Comparison of ENCODE assay signal across 8 cellular contexts in genomic region chr15:31353931-31354330, GRCh38. TPM values are rescaled to one million over a fixed set of nuclear protein-coding genes. Genes with fewer than 3 reads are reported as not detected.
DNase-seq lines count a peak whose midpoint lies in the region; ATAC-seq and TF ChIP-seq lines count a peak whose summit lies in the region.

No MANE protein-coding gene starts in this region.

- H3K27me3 Mint-ChIP-seq in activated T-cell treated with anti-CD3 and anti-CD28 coated beads, Interleukin-2, amount 50 U/mL, for 24 hours: no peaks in the 10 kb centered on the region
- no peaks in the 10 kb centered on the region for H3K27me3 Mint-ChIP-seq in activated T-cell treated with anti-CD3 and anti-CD28 coated beads, Interleukin-2, amount 50 U/mL, for 4 hours (ENCODE audit: low read depth)

- TF ChIP-seq CTCF in body of pancreas (IDR thresholded peaks at IDR 0.05) (no peak), lung (IDR thresholded peaks at IDR 0.05; ENCODE audit: control extremely low read depth, extremely low read depth) (no peak), upper lobe of left lung (IDR thresholded peaks at IDR 0.05) (no peak)

- peak in 1 of 3 donors; percentile 5 for TF ChIP-seq POLR2A in body of pancreas (IDR thresholded peaks at IDR 0.05)
- peak in 1 of 4 donors; percentile 15 for TF ChIP-seq POLR2A in upper lobe of left lung (IDR thresholded peaks at IDR 0.05)

- WGBS in body of pancreas, 2 donors: 23 to 34% methylated on average over 4 of the region's 4 CpGs
- 38 to 52% methylated on average over 4 of the region's 4 CpGs for WGBS in lung, 2 donors
- WGBS in upper lobe of left lung, 2 donors: 31 to 42% methylated on average over 2 to 4 of the region's 4 CpGs

- peak overlapping the region; percentile 98 for H3K27ac Mint-ChIP-seq in activated T-cell treated with anti-CD3 and anti-CD28 coated beads, Interleukin-2, amount 50 U/mL, for 24 hours

- H3K27ac ChIP-seq in body of pancreas: peak overlapping the region; percentile 86 to 97 (median 89)
- H3K27ac ChIP-seq in lung (ENCODE audit: low read depth in 1 of 2, low read length in 1 of 2): peak overlapping the region; percentile 91 to 95
- peak overlapping the region; percentile 88 to 99 (median 95) for H3K27ac ChIP-seq in upper lobe of left lung

- ATAC-seq in body of pancreas (no peak), lung (ENCODE audit: insufficient read depth, low FRiP score) (no peak), upper lobe of left lung (ENCODE audit: low FRiP score in 2 of 2) (peak; percentile 29 to 35)
- ATAC-seq in activated T-cell treated with anti-CD3 and anti-CD28 coated beads, Interleukin-2, amount 50 U/mL, for 4 hours: no peak

- DNase-seq in activated T-cell treated with anti-CD3 and anti-CD28 coated beads, Interleukin-2, amount 50 U/mL, for 24 hours: no peak
- DNase-seq in activated T-cell treated with anti-CD3 and anti-CD28 coated beads, Interleukin-2, amount 50 U/mL, for 1 hour: no peak
- DNase-seq in body of pancreas (peak; percentile 31 to 42 (median 38)), lung (ENCODE audit: low spot score) (no peak), upper lobe of left lung (no peak), NCI-H526 treated with DMSO at 0.1 percent for 48 hours (lab: John Stamatoyannopoulos, UW) (no peak), NCI-H2029 treated with DMSO at 0.1 percent for 48 hours (lab: John Stamatoyannopoulos, UW) (no peak)
- DNase-seq in activated T-cell treated with anti-CD3 and anti-CD28 coated beads, Interleukin-2, amount 50 U/mL, for 4 hours: no peak

- peaks cover 97% of the 10 kb centered on the region for H3K4me1 Mint-ChIP-seq in activated T-cell treated with anti-CD3 and anti-CD28 coated beads, Interleukin-2, amount 50 U/mL, for 24 hours (ENCODE audit: low read depth)
- H3K4me1 Mint-ChIP-seq in activated T-cell treated with anti-CD3 and anti-CD28 coated beads, Interleukin-2, amount 50 U/mL, for 4 hours (ENCODE audit: low read depth): peaks cover 100% of the 10 kb centered on the region

- H3K36me3 Mint-ChIP-seq in activated T-cell treated with anti-CD3 and anti-CD28 coated beads, Interleukin-2, amount 50 U/mL, for 24 hours (ENCODE audit: low read depth): peaks cover 80% of the 10 kb centered on the region
- H3K36me3 Mint-ChIP-seq in activated T-cell treated with anti-CD3 and anti-CD28 coated beads, Interleukin-2, amount 50 U/mL, for 4 hours (ENCODE audit: insufficient read depth): peaks cover 22% of the 10 kb centered on the region

- no peaks in the 10 kb centered on the region for H3K9me3 Mint-ChIP-seq in activated T-cell treated with anti-CD3 and anti-CD28 coated beads, Interleukin-2, amount 50 U/mL, for 24 hours
- H3K9me3 Mint-ChIP-seq in activated T-cell treated with anti-CD3 and anti-CD28 coated beads, Interleukin-2, amount 50 U/mL, for 4 hours: no peaks in the 10 kb centered on the region

- peak overlapping the region; percentile 53 for H3K4me3 Mint-ChIP-seq in activated T-cell treated with anti-CD3 and anti-CD28 coated beads, Interleukin-2, amount 50 U/mL, for 24 hours
- H3K4me3 Mint-ChIP-seq in activated T-cell treated with anti-CD3 and anti-CD28 coated beads, Interleukin-2, amount 50 U/mL, for 4 hours: no peak overlapping the region

- TF ChIP-seq EP300 in upper lobe of left lung (IDR thresholded peaks at IDR 0.05): no peak

- H3K4me1 ChIP-seq in body of pancreas (peaks cover 100% of the 10 kb centered on the region), lung (ENCODE audit: control insufficient read depth in 2 of 2, insufficient read depth in 2 of 2, low read length in 2 of 2) (peaks cover 70 to 72% of the 10 kb centered on the region in 2 donors), upper lobe of left lung (peaks cover 98 to 100% (median 99%) of the 10 kb centered on the region in 4 donors)

- H3K27me3 ChIP-seq in body of pancreas (no peaks in the 10 kb centered on the region), lung (ENCODE audit: control insufficient read depth, insufficient read depth) (no peaks in the 10 kb centered on the region), upper lobe of left lung (no peaks in the 10 kb centered on the region)

- H3K9me3 ChIP-seq in body of pancreas (no peaks in the 10 kb centered on the region), lung (ENCODE audit: control insufficient read depth in 2 of 2, insufficient read depth in 1 of 2, low read length in 1 of 2) (peaks cover 0 to 1% of the 10 kb centered on the region in 2 donors), upper lobe of left lung (no peaks in the 10 kb centered on the region)

- H3K36me3 ChIP-seq in body of pancreas (replicated peaks in 1 of 2; ENCODE audit: insufficient read depth in 1 of 2, low read depth in 2 of 2): no peaks in the 10 kb centered on the region
- peaks cover 0 to 5% of the 10 kb centered on the region in 2 donors for H3K36me3 ChIP-seq in lung (ENCODE audit: control insufficient read depth in 2 of 2, insufficient read depth in 2 of 2, low read length in 2 of 2)
- peaks cover 0 to 11% (median 0%) of the 10 kb centered on the region in 4 donors for H3K36me3 ChIP-seq in upper lobe of left lung

- intact Hi-C loops in body of pancreas (cut with DNase I): no loop called here

- no peak overlapping the region for H3K4me3 ChIP-seq in body of pancreas
- no peak overlapping the region for H3K4me3 ChIP-seq in lung
- no peak overlapping the region for H3K4me3 ChIP-seq in upper lobe of left lung

RNA-seq across cellular contexts. Expression of gene KLF13, which starts 27.3 kb away (rescaled TPM):
- total RNA-seq in body of pancreas (10 to 100 TPM; 25.7 to 38.4 TPM), lung (100 to 1,000 TPM in 1 of 2 donors, 10 to 100 TPM in 1; 38.3 to 157 TPM), upper lobe of left lung (100 to 1,000 TPM; 103 to 231 (median 147) TPM)
- polyA plus RNA-seq in lung: 10 to 100 TPM; 47.1 to 63.2 TPM
- total RNA-seq in activated T-cell treated with anti-CD3 and anti-CD28 coated beads, Interleukin-2, amount 50 U/mL, for 4 hours: 10 to 100 TPM; 75.0 to 82.8 (median 81.8) TPM

Comparison
In these comparisons a context has a peak if more than half of its experiments do, and no peak if none do; other contexts are left out.
1. DNase-seq: peak in body of pancreas (4 of 4); none in activated T-cell treated with anti-CD3 and anti-CD28 coated beads, Interleukin-2, amount 50 U/mL, for 24 hours (single experiment), activated T-cell treated with anti-CD3 and anti-CD28 coated beads, Interleukin-2, amount 50 U/mL, for 1 hour (single experiment), lung (single experiment), upper lobe of left lung (0 of 2), NCI-H526 treated with DMSO at 0.1 percent for 48 hours (single experiment), NCI-H2029 treated with DMSO at 0.1 percent for 48 hours (single experiment) and activated T-cell treated with anti-CD3 and anti-CD28 coated beads, Interleukin-2, amount 50 U/mL, for 4 hours (single experiment).
2. ATAC-seq: peak in upper lobe of left lung (2 of 2); none in body of pancreas (single experiment), lung (single experiment) and activated T-cell treated with anti-CD3 and anti-CD28 coated beads, Interleukin-2, amount 50 U/mL, for 4 hours (0 of 2).
3. Peak in every context shown above with its lines, with median percentiles within 50 percentile points of each other: H3K27ac ChIP-seq.